ENCODE assay signal across 1 cellular context in genomic region chr20:41004561-41005360, GRCh38.
TF ChIP-seq lines count a peak whose summit lies in the region.

No MANE protein-coding gene starts in this region.

TF ChIP-seq in HepG2, 621 proteins besides CTCF, POLR2A, EP300 and RAD21:
- TF ChIP-seq KDM1A (CRISPR knock-in tag; IDR thresholded peaks at IDR 0.05) (peak; percentile 62; the same call in 1 of the 2 replicates), ELF1 (CRISPR knock-in tag; IDR thresholded peaks at IDR 0.05) (no peak), CENPBD1 (CRISPR knock-in tag; IDR thresholded peaks at IDR 0.05; ENCODE audit: borderline replicate concordance, low read depth) (no peak), POLR2G (IDR thresholded peaks at IDR 0.05; ENCODE audit: low read depth, low read length) (no peak), ZNF34 (CRISPR knock-in tag; IDR thresholded peaks at IDR 0.05; ENCODE audit: borderline replicate concordance) (0 out of 2 replicates have a peak, but pooled peaks have one; percentile 52), SALL1 (CRISPR knock-in tag; IDR thresholded peaks at IDR 0.05) (0 out of 2 replicates have a peak, but pooled peaks have one; percentile 9), IRF2 (CRISPR knock-in tag; IDR thresholded peaks at IDR 0.05) (0 out of 2 replicates have a peak, but pooled peaks have one; percentile 16), ZMYM4 (CRISPR knock-in tag; IDR thresholded peaks at IDR 0.05) (peak; percentile 33; the same call in 1 of the 2 replicates), ZNF263 (CRISPR knock-in tag; IDR thresholded peaks at IDR 0.05) (0 out of 2 replicates have a peak, but pooled peaks have one; percentile 33), KDM6A (CRISPR knock-in tag; IDR thresholded peaks at IDR 0.05; ENCODE audit: low read depth) (no peak), AKNA (CRISPR knock-in tag; IDR thresholded peaks at IDR 0.05; ENCODE audit: borderline replicate concordance) (0 out of 2 replicates have a peak, but pooled peaks have one; percentile 37), HDAC2 (CRISPR knock-in tag; IDR thresholded peaks at IDR 0.05) (no peak), SMAD3 (CRISPR knock-in tag; IDR thresholded peaks at IDR 0.05) (0 out of 2 replicates have a peak, but pooled peaks have one; percentile 10), ZNF629 (CRISPR knock-in tag; conservative IDR thresholded peaks at IDR 0.05) (peak; percentile 87)
TF ChIP-seq in HepG2: peak in this region for 9.
